ENCODE assay signal across 9 cellular contexts in genomic region chr1:37901191-37901892, GRCh38. TPM values are rescaled to one million over a fixed set of nuclear protein-coding genes. Genes with fewer than 3 reads are reported as not detected.
DNase-seq lines count a peak whose midpoint lies in the region; ATAC-seq and TF ChIP-seq lines count a peak whose summit lies in the region.
"Had no signal": no experiment of that assay in that cellular context is flagged by ENCODE, and none has a peak within 500 bp of the region (broad histone marks: within the 10 kb centered on the region; RNA-seq: fewer than 3 reads in every experiment).

No MANE protein-coding gene starts in this region.

- ATAC-seq in GM18861 (IDR thresholded peaks at IDR 0.05; ENCODE audit: unreplicated experiment) (peak; percentile 67), GM21528 (IDR thresholded peaks at IDR 0.05; ENCODE audit: low FRiP score, unreplicated experiment) (peak; percentile 60), naive B cell (ENCODE audit: low read depth in 2 of 2) (peak; percentile 81 to 86)

- DNase-seq in naive B cell, result peak; percentile 15
- no peak for DNase-seq in stimulated activated CD4-positive, alpha-beta T cell treated with anti-CD3 and anti-CD28 coated beads, Interleukin-1b, Interleukin-23, amount 100 ng/mL, for 48 hours
- no peak for DNase-seq in NCI-H1930 (lab: John Stamatoyannopoulos, UW)
- DNase-seq in hepatocyte (ENCODE audit: low spot score), result no peak
- DNase-seq in NCI-H1092 treated with DMSO at 0.1 percent for 48 hours (lab: John Stamatoyannopoulos, UW), result no peak
- DNase-seq: NK-92 treated with Interleukin-12 subunit alpha and Interleukin-12 subunit beta, amount 100 ng/mL, for 24 hours had no signal

- H3K36me3 ChIP-seq in hepatocyte (replicated peaks; ENCODE audit: insufficient read depth, low read depth), result no peaks in the 10 kb centered on the region

- H3K9me3 ChIP-seq in hepatocyte (ENCODE audit: low read depth), result peaks cover 11% of the 10 kb centered on the region

- H3K79me2 ChIP-seq in hepatocyte, result no peaks in the 10 kb centered on the region

- H3K4me1 ChIP-seq in hepatocyte (ENCODE audit: insufficient read depth), result no peaks in the 10 kb centered on the region

- H3K27ac Mint-ChIP-seq in IgD-negative memory B cell, result peak overlapping the region; percentile 57 to 98 (median 75)
- peak overlapping the region; percentile 63 to 92 (median 82) for H3K27ac Mint-ChIP-seq in naive B cell

- H3K27ac ChIP-seq in hepatocyte, result no peak overlapping the region

- no peaks in the 10 kb centered on the region for H3K27me3 ChIP-seq in hepatocyte

- H4K20me1 ChIP-seq in hepatocyte (ENCODE audit: insufficient read depth, poor library complexity, severe bottlenecking), result no peaks in the 10 kb centered on the region

- H3K4me3 ChIP-seq in hepatocyte, result no peak overlapping the region

- H3K36me3 Mint-ChIP-seq in IgD-negative memory B cell, result peaks cover 4% of the 10 kb centered on the region
- peaks cover 0 to 4% of the 10 kb centered on the region in 2 donors for H3K36me3 Mint-ChIP-seq in naive B cell

- H3K27me3 Mint-ChIP-seq in IgD-negative memory B cell (no peaks in the 10 kb centered on the region), naive B cell (no peaks in the 10 kb centered on the region)

- H3K9me3 Mint-ChIP-seq in IgD-negative memory B cell (no peaks in the 10 kb centered on the region), naive B cell (peaks cover 0 to 9% (median 0%) of the 10 kb centered on the region in 7 donors)

- 89% methylated on average over 8 of the region's 8 CpGs for WGBS in hepatocyte (ENCODE audit: low lambda C conversion rate, missing lambda C conversion rate)

- peaks cover 15 to 19% (median 16%) of the 10 kb centered on the region in 3 donors for H3K4me1 Mint-ChIP-seq in IgD-negative memory B cell
- peaks cover 17 to 26% (median 17%) of the 10 kb centered on the region in 3 donors for H3K4me1 Mint-ChIP-seq in naive B cell

- no peak overlapping the region for H2AFZ ChIP-seq in hepatocyte

- peak overlapping the region; percentile 18 to 85 (median 48) for H3K4me3 Mint-ChIP-seq in IgD-negative memory B cell
- H3K4me3 Mint-ChIP-seq in naive B cell, result peak overlapping the region in 7 of 8 donors; percentile 1 to 69 (median 7)

- no peak for TF ChIP-seq CTCF in hepatocyte (IDR thresholded peaks at IDR 0.05; ENCODE audit: poor library complexity)

- no peak overlapping the region for H3K4me2 ChIP-seq in hepatocyte

- H3K9me2 ChIP-seq in hepatocyte (replicated peaks; ENCODE audit: insufficient read depth), result no peaks in the 10 kb centered on the region

RNA-seq across cellular contexts. Expression of gene MTF1, which starts 42.0 kb away (rescaled TPM):
- polyA plus RNA-seq in IgD-negative memory B cell (23.6 TPM), naive B cell (ENCODE audit: low read depth in 6 of 6) (10 to 100 TPM in 5 of 6 donors, 1 to 10 TPM in 1; 8.7 to 29.9 (median 25.2) TPM), hepatocyte (5.0 and 8.0 TPM in 2 replicates)
- 4.7 and 5.1 TPM in 2 replicates for total RNA-seq in hepatocyte

RNA-seq across cellular contexts. Expression of gene INPP5B, which starts 45.5 kb away (rescaled TPM):
- polyA plus RNA-seq in IgD-negative memory B cell, result 24.2 TPM
- 10 to 100 TPM; 15.7 to 25.5 (median 22.3) TPM for polyA plus RNA-seq in naive B cell (ENCODE audit: low read depth in 6 of 6)
- 16.3 and 18.3 TPM in 2 replicates for total RNA-seq in hepatocyte
- polyA plus RNA-seq in hepatocyte, result 6.1 and 9.3 TPM in 2 replicates
